Comparison of ENCODE assay signal across 4 cellular contexts in the genomic region with DNA sequence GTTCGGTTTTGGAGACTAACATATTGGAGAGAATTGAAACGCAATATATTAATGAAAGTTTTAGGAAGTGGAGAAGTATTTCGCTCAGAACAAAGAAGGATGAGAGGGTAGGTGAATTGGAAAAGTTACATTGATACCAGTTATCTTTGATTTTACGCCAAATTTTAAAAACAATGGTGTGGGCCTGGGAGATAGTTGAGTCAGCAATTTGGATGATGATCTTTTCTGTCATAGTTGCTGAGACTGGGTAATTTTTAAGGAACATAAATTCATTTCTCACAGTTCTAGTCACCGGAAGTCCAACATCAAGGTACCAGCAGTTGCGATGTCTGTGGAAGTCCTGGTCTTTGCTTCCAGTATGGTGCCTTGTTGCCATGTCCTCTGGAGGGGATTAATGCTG.
TF ChIP-seq lines count a peak whose summit lies in the region.

No MANE protein-coding gene starts in this region.

TF ChIP-seq in HepG2, 621 proteins besides CTCF, POLR2A, EP300 and RAD21:
- peak; percentile 70 for TF ChIP-seq MAFF (IDR thresholded peaks at IDR 0.05; ENCODE audit: low read depth, low read length)
- TF ChIP-seq MAFK (conservative IDR thresholded peaks at IDR 0.05 in 1 of 2, IDR thresholded peaks at IDR 0.05 in 1 of 2; ENCODE audit: low read length in 2 of 2) = peak; percentile 57 to 88
- TF ChIP-seq, protein P1, sequence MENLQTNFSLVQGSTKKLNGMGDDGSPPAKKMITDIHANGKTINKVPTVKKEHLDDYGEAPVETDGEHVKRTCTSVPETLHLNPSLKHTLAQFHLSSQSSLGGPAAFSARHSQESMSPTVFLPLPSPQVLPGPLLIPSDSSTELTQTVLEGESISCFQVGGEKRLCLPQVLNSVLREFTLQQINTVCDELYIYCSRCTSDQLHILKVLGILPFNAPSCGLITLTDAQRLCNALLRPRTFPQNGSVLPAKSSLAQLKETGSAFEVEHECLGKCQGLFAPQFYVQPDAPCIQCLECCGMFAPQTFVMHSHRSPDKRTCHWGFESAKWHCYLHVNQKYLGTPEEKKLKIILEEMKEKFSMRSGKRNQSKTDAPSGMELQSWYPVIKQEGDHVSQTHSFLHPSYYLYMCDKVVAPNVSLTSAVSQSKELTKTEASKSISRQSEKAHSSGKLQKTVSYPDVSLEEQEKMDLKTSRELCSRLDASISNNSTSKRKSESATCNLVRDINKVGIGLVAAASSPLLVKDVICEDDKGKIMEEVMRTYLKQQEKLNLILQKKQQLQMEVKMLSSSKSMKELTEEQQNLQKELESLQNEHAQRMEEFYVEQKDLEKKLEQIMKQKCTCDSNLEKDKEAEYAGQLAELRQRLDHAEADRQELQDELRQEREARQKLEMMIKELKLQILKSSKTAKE (CRISPR knock-in tag; IDR thresholded peaks at IDR 0.05; ENCODE audit: borderline replicate concordance) = no peak
- no peak for TF ChIP-seq RFX1 (IDR thresholded peaks at IDR 0.05)
- TF ChIP-seq ZNF20 (CRISPR knock-in tag; IDR thresholded peaks at IDR 0.05) = no peak
- TF ChIP-seq HES4 (CRISPR knock-in tag; IDR thresholded peaks at IDR 0.05; ENCODE audit: borderline replicate concordance) = no peak
- TF ChIP-seq BORCS8-MEF2B (CRISPR knock-in tag; IDR thresholded peaks at IDR 0.05) = no peak
TF ChIP-seq in HepG2: peak in this region for 2.

TF ChIP-seq in A549, 52 proteins besides CTCF, POLR2A, EP300 and RAD21:
- TF ChIP-seq SREBF2 (IDR thresholded peaks at IDR 0.05) = no peak
- TF ChIP-seq NR3C1 (IDR thresholded peaks at IDR 0.05) = no peak
- peak; percentile 22 for TF ChIP-seq MAFK (IDR thresholded peaks at IDR 0.05; ENCODE audit: partially characterized antibody)

TF ChIP-seq in IMR-90, 13 proteins besides CTCF, POLR2A, EP300 and RAD21:
- no peak for TF ChIP-seq BHLHE40 (IDR thresholded peaks at IDR 0.05; ENCODE audit: low read depth, low read length)
- TF ChIP-seq MAFK (IDR thresholded peaks at IDR 0.05; ENCODE audit: low read depth, low read length) = peak; percentile 49
- TF ChIP-seq RCOR1 (IDR thresholded peaks at IDR 0.05; ENCODE audit: insufficient replicate concordance, low read length) = no peak

TF ChIP-seq in K562, 482 proteins besides CTCF, POLR2A, EP300 and RAD21:
- TF ChIP-seq MAFF (IDR thresholded peaks at IDR 0.05; ENCODE audit: low read length) (0 out of 2 replicates have a peak, but pooled peaks have one; percentile 6), MAFG (tag; conservative IDR thresholded peaks at IDR 0.05) (0 out of 2 replicates have a peak, but pooled peaks have one; percentile 18), SRSF9 (IDR thresholded peaks at IDR 0.05; ENCODE audit: borderline replicate concordance, low read depth, low read length) (no peak), C11orf30 (IDR thresholded peaks at IDR 0.05; ENCODE audit: low read depth) (0 out of 2 replicates have a peak, but pooled peaks have one; percentile 8), FOSL1 (tag; conservative IDR thresholded peaks at IDR 0.05) (no peak), HNRNPK (IDR thresholded peaks at IDR 0.05; ENCODE audit: low read depth, low read length, poor library complexity, severe bottlenecking) (no peak), CBFA2T2 (conservative IDR thresholded peaks at IDR 0.05) (no peak), ZNF316 (IDR thresholded peaks at IDR 0.05) (peak; percentile 37)
